In the genomic region with DNA sequence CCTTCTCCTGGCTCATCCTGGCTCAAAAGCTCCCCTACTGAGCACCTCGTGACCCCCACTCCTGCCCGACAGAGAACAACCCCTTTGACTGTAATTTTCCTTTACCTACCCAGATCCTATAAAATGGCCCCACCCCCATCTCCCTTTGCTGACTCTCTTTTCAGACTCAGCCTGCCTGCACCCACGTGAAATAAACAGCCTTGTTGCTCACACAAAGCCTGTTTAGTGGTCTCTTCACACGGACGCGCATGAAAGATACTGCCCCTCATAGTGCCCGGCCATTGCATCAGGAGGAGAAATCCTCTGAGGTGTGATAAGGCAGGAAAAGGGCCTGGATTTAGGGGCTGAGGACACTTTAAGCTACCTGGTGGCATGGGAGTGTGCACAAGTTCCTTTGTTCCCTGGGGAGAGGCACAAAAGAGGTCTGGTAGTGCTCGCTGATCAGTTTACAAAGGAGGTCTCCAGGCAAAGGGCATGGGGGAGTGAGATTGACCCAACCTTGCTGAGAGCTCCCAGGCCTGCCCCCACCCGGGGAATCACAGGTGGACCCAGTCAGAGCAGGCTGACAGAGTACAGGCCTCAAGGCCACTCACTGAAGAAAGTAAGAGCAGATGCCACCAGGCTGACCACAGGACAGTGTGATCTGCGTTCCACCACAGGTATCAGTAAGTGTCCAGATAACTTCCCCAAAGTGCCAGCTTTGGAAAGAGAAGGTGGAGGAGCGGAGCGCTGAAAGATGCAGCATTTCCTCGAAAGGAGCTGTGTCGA, we compare ENCODE assay signal across 1 cellular context.
TF ChIP-seq lines count a peak whose summit lies in the region.
"Not testable (repeated sequence)": the region's sequence is repeated elsewhere in the genome, so short reads cannot be mapped to it uniquely, and the experiment has no call there.

No MANE protein-coding gene starts in this region.

TF ChIP-seq in K562, 482 proteins besides CTCF, POLR2A, EP300 and RAD21 (continued from another document):
- TF ChIP-seq, protein P1, sequence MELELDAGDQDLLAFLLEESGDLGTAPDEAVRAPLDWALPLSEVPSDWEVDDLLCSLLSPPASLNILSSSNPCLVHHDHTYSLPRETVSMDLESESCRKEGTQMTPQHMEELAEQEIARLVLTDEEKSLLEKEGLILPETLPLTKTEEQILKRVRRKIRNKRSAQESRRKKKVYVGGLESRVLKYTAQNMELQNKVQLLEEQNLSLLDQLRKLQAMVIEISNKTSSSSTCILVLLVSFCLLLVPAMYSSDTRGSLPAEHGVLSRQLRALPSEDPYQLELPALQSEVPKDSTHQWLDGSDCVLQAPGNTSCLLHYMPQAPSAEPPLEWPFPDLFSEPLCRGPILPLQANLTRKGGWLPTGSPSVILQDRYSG (tag; conservative IDR thresholded peaks at IDR 0.05; ENCODE audit: low read depth), result peak; percentile 51; the same call in 1 of the 2 replicates
- TF ChIP-seq, protein P2, sequence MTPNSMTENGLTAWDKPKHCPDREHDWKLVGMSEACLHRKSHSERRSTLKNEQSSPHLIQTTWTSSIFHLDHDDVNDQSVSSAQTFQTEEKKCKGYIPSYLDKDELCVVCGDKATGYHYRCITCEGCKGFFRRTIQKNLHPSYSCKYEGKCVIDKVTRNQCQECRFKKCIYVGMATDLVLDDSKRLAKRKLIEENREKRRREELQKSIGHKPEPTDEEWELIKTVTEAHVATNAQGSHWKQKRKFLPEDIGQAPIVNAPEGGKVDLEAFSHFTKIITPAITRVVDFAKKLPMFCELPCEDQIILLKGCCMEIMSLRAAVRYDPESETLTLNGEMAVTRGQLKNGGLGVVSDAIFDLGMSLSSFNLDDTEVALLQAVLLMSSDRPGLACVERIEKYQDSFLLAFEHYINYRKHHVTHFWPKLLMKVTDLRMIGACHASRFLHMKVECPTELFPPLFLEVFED (CRISPR knock-in tag; conservative IDR thresholded peaks at IDR 0.05), result peak; percentile 51; the same call in 1 of the 2 replicates
- TF ChIP-seq KAT7 (CRISPR knock-in tag; IDR thresholded peaks at IDR 0.05; ENCODE audit: borderline replicate concordance) (peak; percentile 36; the same call in 1 of the 2 replicates), TOE1 (CRISPR knock-in tag; IDR thresholded peaks at IDR 0.05; ENCODE audit: borderline replicate concordance, low read depth) (0 out of 2 replicates have a peak, but pooled peaks have one; percentile 38)
- TF ChIP-seq TOE1 (IDR thresholded peaks at IDR 0.05; ENCODE audit: borderline replicate concordance), result not testable (repeated sequence)
